Comparison of ENCODE assay signal across 10 cellular contexts in the genomic region with DNA sequence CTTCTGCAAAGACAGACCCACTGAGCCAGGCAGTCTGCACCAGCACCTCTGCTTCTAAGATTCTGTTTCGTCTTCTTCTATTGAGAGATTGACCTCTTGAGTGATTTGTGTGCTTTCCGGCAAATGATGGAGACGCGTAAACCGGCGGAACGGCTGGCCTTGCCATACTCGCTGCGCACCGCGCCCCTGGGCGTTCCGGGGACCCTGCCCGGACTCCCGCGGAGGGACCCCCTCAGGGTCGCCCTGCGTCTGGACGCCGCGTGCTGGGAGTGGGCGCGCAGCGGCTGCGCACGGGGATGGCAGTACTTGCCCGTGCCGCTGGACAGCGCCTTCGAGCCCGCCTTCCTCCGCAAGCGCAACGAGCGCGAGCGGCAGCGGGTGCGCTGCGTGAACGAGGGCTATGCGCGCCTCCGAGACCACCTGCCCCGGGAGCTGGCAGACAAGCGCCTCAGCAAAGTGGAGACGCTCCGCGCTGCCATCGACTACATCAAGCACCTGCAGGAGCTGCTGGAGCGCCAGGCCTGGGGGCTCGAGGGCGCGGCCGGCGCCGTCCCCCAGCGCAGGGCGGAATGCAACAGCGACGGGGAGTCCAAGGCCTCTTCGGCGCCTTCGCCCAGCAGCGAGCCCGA. TPM values are rescaled to one million over a fixed set of nuclear protein-coding genes. Genes with fewer than 3 reads are reported as not detected.
DNase-seq lines count a peak whose midpoint lies in the region; ATAC-seq and TF ChIP-seq lines count a peak whose summit lies in the region.
"Had no signal": no experiment of that assay in that cellular context is flagged by ENCODE, and none has a peak within 500 bp of the region (broad histone marks: within the 10 kb centered on the region; RNA-seq: fewer than 3 reads in every experiment).

No MANE protein-coding gene starts in this region.

- H3K4me3 Mint-ChIP-seq in activated naive CD4-positive, alpha-beta T cell treated with anti-CD3 and anti-CD28 coated beads, Interleukin-2, amount 10 ng/mL, durations not matched to agents 7 days and 5 days: peak overlapping the region; percentile 15
- peak overlapping the region; percentile 65 to 68 for H3K4me3 Mint-ChIP-seq in activated T-cell treated with anti-CD3 and anti-CD28 coated beads, Interleukin-2, amount 50 U/mL, for 72 hours
- H3K4me3 Mint-ChIP-seq: CD4-positive, alpha-beta T cell had no signal

- H3K4me1 ChIP-seq in thoracic aorta (ENCODE audit: control insufficient read depth in 1 of 2, low read depth in 2 of 2): no peaks in the 10 kb centered on the region

- H3K27me3 ChIP-seq in thoracic aorta (replicated peaks; ENCODE audit: insufficient read depth): no peaks in the 10 kb centered on the region

- no peaks in the 10 kb centered on the region for H3K9me3 ChIP-seq in thoracic aorta

- H3K4me3 ChIP-seq in thoracic aorta: peak overlapping the region; percentile 52

- no peaks in the 10 kb centered on the region for H3K9me3 Mint-ChIP-seq in activated naive CD4-positive, alpha-beta T cell treated with anti-CD3 and anti-CD28 coated beads, Interleukin-2, amount 10 ng/mL, durations not matched to agents 7 days and 5 days
- H3K9me3 Mint-ChIP-seq in activated T-cell treated with anti-CD3 and anti-CD28 coated beads, Interleukin-2, amount 50 U/mL, for 72 hours: no peaks in the 10 kb centered on the region
- H3K9me3 Mint-ChIP-seq: CD4-positive, alpha-beta T cell had no signal

- no peak for TF ChIP-seq CTCF in thoracic aorta (IDR thresholded peaks at IDR 0.05)

- H3K4me1 Mint-ChIP-seq in activated naive CD4-positive, alpha-beta T cell treated with anti-CD3 and anti-CD28 coated beads, Interleukin-2, amount 10 ng/mL, durations not matched to agents 7 days and 5 days: peaks cover 17% of the 10 kb centered on the region
- peaks cover 15% of the 10 kb centered on the region for H3K4me1 Mint-ChIP-seq in activated T-cell treated with anti-CD3 and anti-CD28 coated beads, Interleukin-2, amount 50 U/mL, for 72 hours (ENCODE audit: low read depth)

- peaks cover 94% of the 10 kb centered on the region for H3K27me3 Mint-ChIP-seq in activated naive CD4-positive, alpha-beta T cell treated with anti-CD3 and anti-CD28 coated beads, Interleukin-2, amount 10 ng/mL, durations not matched to agents 7 days and 5 days
- peaks cover 71% of the 10 kb centered on the region for H3K27me3 Mint-ChIP-seq in activated T-cell treated with anti-CD3 and anti-CD28 coated beads, Interleukin-2, amount 50 U/mL, for 72 hours (ENCODE audit: low read depth)

- CTCF ChIA-PET in activated naive CD4-positive, alpha-beta T cell treated with anti-CD3 and anti-CD28 coated beads, Interleukin-2, amount 10 ng/mL, durations not matched to agents 7 days and 5 days (lab: Charles Lee): no interaction called here

- H3K36me3 ChIP-seq in thoracic aorta: no peaks in the 10 kb centered on the region

- H3K36me3 Mint-ChIP-seq in activated naive CD4-positive, alpha-beta T cell treated with anti-CD3 and anti-CD28 coated beads, Interleukin-2, amount 10 ng/mL, durations not matched to agents 7 days and 5 days: no peaks in the 10 kb centered on the region
- no peaks in the 10 kb centered on the region for H3K36me3 Mint-ChIP-seq in activated T-cell treated with anti-CD3 and anti-CD28 coated beads, Interleukin-2, amount 50 U/mL, for 72 hours (ENCODE audit: insufficient read depth in 2 of 2)

- no peak overlapping the region for H3K27ac ChIP-seq in thoracic aorta

- peak; percentile 24 for DNase-seq in activated naive CD4-positive, alpha-beta T cell treated with anti-CD3 and anti-CD28 coated beads, Interleukin-2, amount 10 ng/mL, durations not matched to agents 7 days and 5 days
- no peak for DNase-seq in activated naive CD4-positive, alpha-beta T cell (lab: John Stamatoyannopoulos, UW)
- DNase-seq in activated T-cell treated with anti-CD3 and anti-CD28 coated beads, Interleukin-2, amount 50 U/mL, for 72 hours: peak in 1 of 2 donors; percentile 17
- DNase-seq in islet precursor cell (peak; percentile 88), thoracic aorta (ENCODE audit: low spot score) (no peak), foreskin melanocyte (no peak), activated gamma-delta T cell (lab: John Stamatoyannopoulos, UW) (no peak)
- DNase-seq: activated gamma-delta T cell treated with Interleukin-2 at 50 U/mL for 16 hours; CD4-positive, alpha-beta T cell had no signal

- peak; percentile 41 to 61 for ATAC-seq in activated T-cell treated with anti-CD3 and anti-CD28 coated beads, Interleukin-2, amount 50 U/mL, for 72 hours (replicated peaks in 1 of 2)
- ATAC-seq in thoracic aorta (ENCODE audit: insufficient number of reproducible peaks, low FRiP score, low read depth) (no peak), HG02759 (IDR thresholded peaks at IDR 0.05; ENCODE audit: unreplicated experiment) (no peak)

- H3K27ac Mint-ChIP-seq in activated naive CD4-positive, alpha-beta T cell treated with anti-CD3 and anti-CD28 coated beads, Interleukin-2, amount 10 ng/mL, durations not matched to agents 7 days and 5 days: no peak overlapping the region
- no peak overlapping the region for H3K27ac Mint-ChIP-seq in activated T-cell treated with anti-CD3 and anti-CD28 coated beads, Interleukin-2, amount 50 U/mL, for 72 hours
- H3K27ac Mint-ChIP-seq: CD4-positive, alpha-beta T cell had no signal

RNA-seq across cellular contexts. Expression of a gene that starts 0.7 kb away (rescaled TPM):
- not detected for total RNA-seq in activated T-cell treated with anti-CD3 and anti-CD28 coated beads, Interleukin-2, amount 50 U/mL, for 72 hours
- total RNA-seq in thoracic aorta: not detected
- total RNA-seq: CD4-positive, alpha-beta T cell had no signal

RNA-seq across cellular contexts. Expression of a gene that starts 14.3 kb away (rescaled TPM):
- total RNA-seq in activated T-cell treated with anti-CD3 and anti-CD28 coated beads, Interleukin-2, amount 50 U/mL, for 72 hours: 10 to 100 TPM; 32.2 to 35.9 TPM
- 10 to 100 TPM; 24.5 to 37.2 TPM for total RNA-seq in thoracic aorta

Comparison
In these comparisons a context has a peak if more than half of its experiments do, and no peak if none do; other contexts are left out.
1. DNase-seq: peak in activated naive CD4-positive, alpha-beta T cell treated with anti-CD3 and anti-CD28 coated beads, Interleukin-2, amount 10 ng/mL, durations not matched to agents 7 days and 5 days (single experiment) and islet precursor cell (single experiment); none in activated naive CD4-positive, alpha-beta T cell (0 of 4), thoracic aorta (single experiment), foreskin melanocyte (single experiment) and activated gamma-delta T cell (single experiment).
2. ATAC-seq: peak in activated T-cell treated with anti-CD3 and anti-CD28 coated beads, Interleukin-2, amount 50 U/mL, for 72 hours (2 of 2); none in thoracic aorta (single experiment) and HG02759 (single experiment).